ENCODE assay signal across 17 cellular contexts in the genomic region with DNA sequence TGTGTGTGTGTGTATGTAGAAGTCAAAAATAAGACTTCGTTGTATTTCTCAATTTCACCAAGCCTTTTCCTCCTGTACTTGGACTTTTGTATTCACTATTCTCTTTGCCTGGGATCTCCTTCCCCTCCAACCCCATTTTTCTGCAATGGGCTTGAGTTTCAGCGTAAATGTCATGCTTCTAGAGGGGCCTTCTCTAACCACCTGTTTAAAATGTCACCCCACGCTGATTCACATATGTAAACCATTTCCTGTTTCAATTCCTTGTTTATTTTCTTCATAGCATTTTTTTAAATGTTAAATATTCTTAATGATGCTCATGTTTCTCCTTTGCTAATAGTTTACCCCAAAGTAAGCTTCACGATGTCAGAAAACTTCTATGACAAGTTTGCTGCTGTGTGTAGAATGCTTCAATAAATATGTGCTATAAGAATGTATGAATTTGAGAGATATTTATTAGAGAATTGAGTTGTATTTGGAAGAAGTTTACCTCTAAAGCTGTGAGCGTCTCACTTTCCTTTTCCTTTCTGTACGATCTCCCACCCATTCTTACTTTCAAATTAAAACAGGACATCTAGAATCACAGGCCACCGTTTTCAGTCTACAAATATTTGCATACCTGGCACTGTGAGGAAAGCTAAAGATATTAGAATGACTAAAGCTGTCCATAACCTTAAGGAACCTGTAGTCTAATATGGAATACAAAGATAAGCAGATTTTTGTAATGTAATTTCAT.
DNase-seq lines count a peak whose midpoint lies in the region; ATAC-seq and TF ChIP-seq lines count a peak whose summit lies in the region.
"Had no signal": no experiment of that assay in that cellular context is flagged by ENCODE, and none has a peak within 500 bp of the region (broad histone marks: within the 10 kb centered on the region; RNA-seq: fewer than 3 reads in every experiment).

No MANE protein-coding gene starts in this region.

- intact Hi-C loops in dorsolateral prefrontal cortex (cut with DNase I): no loop called here

- H3K4me1 ChIP-seq in effector memory CD4-positive, alpha-beta T cell (ENCODE audit: control insufficient read depth, insufficient read depth, low read length, poor library complexity, severe bottlenecking): no peaks in the 10 kb centered on the region

- TF ChIP-seq CTCF in 22Rv1 (IDR thresholded peaks at IDR 0.05): no peak
- TF ChIP-seq CTCF in dorsolateral prefrontal cortex (IDR thresholded peaks at IDR 0.05 in 54 of 56, conservative IDR thresholded peaks at IDR 0.05 in 2 of 56; ENCODE audit: low read depth in 1 of 56, partially characterized antibody in 56 of 56): no peak

- DNase-seq in SK-N-MC (ENCODE audit: low read depth, low spot score): peak; percentile 20
- DNase-seq in activated CD8-positive, alpha-beta memory T cell treated with anti-CD3 and anti-CD28 coated beads, Interleukin-2, amount 50 U/mL, for 4 hours: no peak
- DNase-seq in effector memory CD4-positive, alpha-beta T cell: no peak
- DNase-seq in stimulated activated naive CD4-positive, alpha-beta T cell (lab: John Stamatoyannopoulos, UW): no peak
- DNase-seq in dorsolateral prefrontal cortex: no peak
- DNase-seq: 8988T, HCEC 1CT, KBM-7, NCI-H1105, NCI-H187 treated with DMSO at 0.1 percent for 48 hours, NCI-H510A, PC-3, SK-N-SH had no signal

- ATAC-seq in GM19351 (IDR thresholded peaks at IDR 0.05; ENCODE audit: unreplicated experiment): peak; percentile 55
- ATAC-seq in HG03439 (IDR thresholded peaks at IDR 0.05; ENCODE audit: unreplicated experiment): peak; percentile 65
- ATAC-seq: PC-3 had no signal

- no peaks in the 10 kb centered on the region for H3K9me3 ChIP-seq in SK-N-MC (ENCODE audit: low read depth, low read length)
- H3K9me3 ChIP-seq in effector memory CD4-positive, alpha-beta T cell (ENCODE audit: control insufficient read depth, low read length): no peaks in the 10 kb centered on the region
- H3K9me3 ChIP-seq: SK-N-SH had no signal

- H3K27me3 ChIP-seq in effector memory CD4-positive, alpha-beta T cell (replicated peaks; ENCODE audit: control insufficient read depth, insufficient read depth, low read length, poor library complexity, severe bottlenecking): no peaks in the 10 kb centered on the region
- H3K27me3 ChIP-seq in dorsolateral prefrontal cortex: no peaks in the 10 kb centered on the region

- peak overlapping the region; percentile 60 for H3K27ac ChIP-seq in 22Rv1
- no peak overlapping the region for H3K27ac ChIP-seq in SK-N-MC
- no peak overlapping the region for H3K27ac ChIP-seq in effector memory CD4-positive, alpha-beta T cell (ENCODE audit: insufficient read depth, low read length, poor library complexity, severe bottlenecking)
- no peak overlapping the region for H3K27ac ChIP-seq in dorsolateral prefrontal cortex
- H3K27ac ChIP-seq: BLaER1 treated with 17β-estradiol and CSF1 and Interleukin-3, amounts not matched to agents 10 nM and 100 nM had no signal

- no peak overlapping the region for H3K9ac ChIP-seq in SK-N-MC (ENCODE audit: insufficient read length)
- H3K9ac ChIP-seq: BLaER1 treated with 17β-estradiol and CSF1 and Interleukin-3, amounts not matched to agents 10 nM and 100 nM; SK-N-SH had no signal

- H3K4me3 ChIP-seq in SK-N-MC: no peak overlapping the region
- no peak overlapping the region for H3K4me3 ChIP-seq in effector memory CD4-positive, alpha-beta T cell (ENCODE audit: insufficient read depth, low read depth, low read length, poor library complexity, severe bottlenecking)
- H3K4me3 ChIP-seq in dorsolateral prefrontal cortex: no peak overlapping the region
- H3K4me3 ChIP-seq: BLaER1 treated with 17β-estradiol and CSF1 and Interleukin-3, amounts not matched to agents 10 nM and 100 nM had no signal

- H3K36me3 ChIP-seq in SK-N-MC (ENCODE audit: insufficient read depth, low read length): no peaks in the 10 kb centered on the region
- H3K36me3 ChIP-seq in effector memory CD4-positive, alpha-beta T cell (ENCODE audit: control insufficient read depth, insufficient read depth, low read length): no peaks in the 10 kb centered on the region
- H3K36me3 ChIP-seq: BLaER1 treated with 17β-estradiol and CSF1 and Interleukin-3, amounts not matched to agents 10 nM and 100 nM had no signal
